Comparison of ENCODE assay signal across 15 cellular contexts in the genomic region with DNA sequence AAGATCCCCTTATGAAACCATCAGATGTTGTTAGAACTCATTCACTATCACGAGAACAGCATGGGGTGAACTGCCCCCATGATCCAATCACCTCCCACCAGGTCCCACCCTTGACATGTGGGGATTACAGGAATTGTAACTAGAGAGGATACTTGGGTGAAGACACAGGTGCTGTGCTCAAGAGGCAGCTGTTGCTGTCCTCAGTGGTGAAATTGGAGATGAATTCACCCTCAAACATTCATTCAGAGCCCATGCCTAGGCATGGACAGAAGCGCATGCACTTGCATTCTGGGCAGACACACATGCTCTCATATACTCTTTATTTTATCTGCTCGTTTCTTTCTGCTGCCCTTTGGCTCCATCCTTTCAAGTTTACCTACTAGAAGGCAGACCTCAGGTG.
DNase-seq lines count a peak whose midpoint lies in the region; ATAC-seq lines count a peak whose summit lies in the region.
"Had no signal": no experiment of that assay in that cellular context is flagged by ENCODE, and none has a peak within 500 bp of the region (broad histone marks: within the 10 kb centered on the region; RNA-seq: fewer than 3 reads in every experiment).

No MANE protein-coding gene starts in this region.

- no peak for ATAC-seq in HG03439 (IDR thresholded peaks at IDR 0.05; ENCODE audit: unreplicated experiment)

- DNase-seq in NCI-H82 (lab: John Stamatoyannopoulos, UW) (peak; percentile 32), NCI-H82 treated with DMSO at 0.1 percent for 48 hours (lab: John Stamatoyannopoulos, UW; ENCODE audit: unreplicated experiment) (no peak), NCI-H510A treated with DMSO at 0.1 percent for 48 hours (lab: John Stamatoyannopoulos, UW) (peak; percentile 36), myocyte (ENCODE audit: low read depth) (peak; percentile 14), hepatic stellate cell (ENCODE audit: low spot score) (no peak)
- DNase-seq in activated CD4-positive, alpha-beta T cell treated with anti-CD3 and anti-CD28 coated beads, Interleukin-2, amount 50 U/mL, for 1 hour = no peak
- DNase-seq: GOT3, HCEC 1CT, MM.1S, NCI-H2081, NCI-H446 treated with DMSO at 0.1 percent for 48 hours, OCI-M1, Peyer's patch, SHP77 treated with DMSO at 0.1 percent for 48 hours had no signal

Comparison
In these comparisons a context has a peak if more than half of its experiments do, and no peak if none do; other contexts are left out.
1. DNase-seq: peak in NCI-H82 (single experiment), NCI-H510A treated with DMSO at 0.1 percent for 48 hours (single experiment) and myocyte (single experiment); none in NCI-H82 treated with DMSO at 0.1 percent for 48 hours (single experiment), hepatic stellate cell (single experiment) and activated CD4-positive, alpha-beta T cell treated with anti-CD3 and anti-CD28 coated beads, Interleukin-2, amount 50 U/mL, for 1 hour (single experiment).